8 cellular contexts compared by ENCODE assay signal in genomic region chr7:55533050-55533728, GRCh38. TPM values are rescaled to one million over a fixed set of nuclear protein-coding genes. Genes with fewer than 3 reads are reported as not detected.
DNase-seq lines count a peak whose midpoint lies in the region; ATAC-seq and TF ChIP-seq lines count a peak whose summit lies in the region.

No MANE protein-coding gene starts in this region.

- ATAC-seq in GM19023 (IDR thresholded peaks at IDR 0.05; ENCODE audit: unreplicated experiment) (peak; percentile 51), HG03135 (IDR thresholded peaks at IDR 0.05; ENCODE audit: unreplicated experiment) (peak; percentile 55)

- H2AFZ ChIP-seq in neural progenitor cell (replicated peaks): no peak overlapping the region

- H3K4me3 ChIP-seq in A673 (ENCODE audit: low read depth, low read length, poor library complexity, severe bottlenecking) (no peak overlapping the region), neural progenitor cell (no peak overlapping the region)

- no peak for DNase-seq in A673 (ENCODE audit: low spot score)
- peak; percentile 91 for DNase-seq in RPMI7951 (ENCODE audit: low read depth)
- peak; percentile 90 for DNase-seq in activated effector memory CD4-positive, alpha-beta T cell treated with anti-CD3 and anti-CD28 coated beads, Interleukin-2, amount 50 U/mL, for 16 hours
- DNase-seq in kidney tubule cell (ENCODE audit: low spot score): peak; percentile 85
- peak; percentile 80 for DNase-seq in stimulated activated CD8-positive, alpha-beta memory T cell treated with anti-CD3 and anti-CD28 coated beads, Interleukin-4, amount 100 ng/mL, for 48 hours
- DNase-seq in neural progenitor cell (ENCODE audit: low spot score): no peak

- H3K79me2 ChIP-seq in neural progenitor cell (ENCODE audit: low read depth): peaks cover 55% of the 10 kb centered on the region

- peaks cover 2% of the 10 kb centered on the region for H3K27me3 Mint-ChIP-seq in neural progenitor cell (ENCODE audit: insufficient read depth, low read depth)

- peak overlapping the region; percentile 1 for H3K27ac ChIP-seq in A673 (ENCODE audit: low read depth, low read length, poor library complexity, severe bottlenecking)
- H3K27ac ChIP-seq in neural progenitor cell: no peak overlapping the region

- H4K20me1 ChIP-seq in neural progenitor cell (ENCODE audit: low read depth): peaks cover 76% of the 10 kb centered on the region

- H3K4me1 ChIP-seq in A673 (ENCODE audit: insufficient read depth, low read length, poor library complexity, severe bottlenecking) (peaks cover 25% of the 10 kb centered on the region), neural progenitor cell (peaks cover 16% of the 10 kb centered on the region)

- peaks cover 14% of the 10 kb centered on the region for H3K36me3 Mint-ChIP-seq in neural progenitor cell

- H3K27me3 ChIP-seq in A673 (replicated peaks; ENCODE audit: insufficient read depth, low read depth, low read length, poor library complexity): no peaks in the 10 kb centered on the region
- H3K27me3 ChIP-seq in neural progenitor cell: no peaks in the 10 kb centered on the region

- H3K4me3 Mint-ChIP-seq in neural progenitor cell: no peak overlapping the region

- TF ChIP-seq CTCF in A673 (conservative IDR thresholded peaks at IDR 0.05; ENCODE audit: low read depth, low read length) (no peak), neural progenitor cell (IDR thresholded peaks at IDR 0.05) (no peak)

- POLR2A ChIA-PET in A673 (lab: Charles Lee; ENCODE audit: low non-redundant PET): no interaction called here

- no peak overlapping the region for H3K9ac ChIP-seq in neural progenitor cell

- H3F3A ChIP-seq in neural progenitor cell (ENCODE audit: low read depth): no peaks in the 10 kb centered on the region

- H3K9me3 ChIP-seq in A673 (ENCODE audit: low read depth, low read length, poor library complexity, severe bottlenecking): no peaks in the 10 kb centered on the region
- no peaks in the 10 kb centered on the region for H3K9me3 ChIP-seq in neural progenitor cell (ENCODE audit: low read depth)

- no peaks in the 10 kb centered on the region for H3K36me3 ChIP-seq in A673 (ENCODE audit: insufficient read depth, low read length, poor library complexity, severe bottlenecking)
- no peaks in the 10 kb centered on the region for H3K36me3 ChIP-seq in neural progenitor cell

- peaks cover 20% of the 10 kb centered on the region for H3K4me1 Mint-ChIP-seq in neural progenitor cell

- H3K9me3 Mint-ChIP-seq in neural progenitor cell: peaks cover 5% of the 10 kb centered on the region

- no TSS peak for BruUV-seq in A673 (replicated peaks; lab: Mats Ljungman, UMichigan)

- CTCF ChIA-PET in A673 (lab: Charles Lee): no interaction called here

- no peak overlapping the region for H3K4me2 ChIP-seq in neural progenitor cell

- H3K27ac Mint-ChIP-seq in neural progenitor cell: no peak overlapping the region

- intact Hi-C loops in A673 (cut with micrococcal nuclease; ENCODE audit: unreplicated experiment): no loop called here

RNA-seq across cellular contexts. Expression of gene VOPP1, which starts 39.1 kb away (rescaled TPM):
- total RNA-seq in A673 (2021) (44.8 and 49.6 TPM in 2 replicates), neural progenitor cell (ENCODE audit: low replicate concordance) (46.6 and 55.9 TPM in 2 replicates)
- total RNA-seq in RPMI7951 (2014; rRNA removed; shearing (Covaris generic)): 89.0 and 89.6 TPM in 2 replicates

Comparison
In these comparisons a context has a peak if more than half of its experiments do, and no peak if none do; other contexts are left out.
1. DNase-seq: peak in RPMI7951 (single experiment), activated effector memory CD4-positive, alpha-beta T cell treated with anti-CD3 and anti-CD28 coated beads, Interleukin-2, amount 50 U/mL, for 16 hours (single experiment), kidney tubule cell (single experiment) and stimulated activated CD8-positive, alpha-beta memory T cell treated with anti-CD3 and anti-CD28 coated beads, Interleukin-4, amount 100 ng/mL, for 48 hours (single experiment); none in A673 (single experiment) and neural progenitor cell (single experiment).